ENCODE assay signal across 23 cellular contexts in genomic region chr5:164735334-164735733, GRCh38.
DNase-seq lines count a peak whose midpoint lies in the region; ATAC-seq, FAIRE-seq and TF ChIP-seq lines count a peak whose summit lies in the region.
"Had no signal": no experiment of that assay in that cellular context is flagged by ENCODE, and none has a peak within 500 bp of the region (broad histone marks: within the 10 kb centered on the region; RNA-seq: fewer than 3 reads in every experiment).

No MANE protein-coding gene starts in this region.

- no peaks in the 10 kb centered on the region for H3F3A ChIP-seq in GM23338 (replicated peaks; ENCODE audit: low read depth)

- no peak for TF ChIP-seq CTCF in A549 (IDR thresholded peaks at IDR 0.05)
- TF ChIP-seq CTCF in GM23338 (conservative IDR thresholded peaks at IDR 0.05; ENCODE audit: low read depth in 2 of 2), result no peak

- CTCF ChIA-PET in A549 (lab: Yijun Ruan, JAX), result no interaction called here

- no peak for TF ChIP-seq RAD21 in A549 (conservative IDR thresholded peaks at IDR 0.05 in 1 of 2, IDR thresholded peaks at IDR 0.05 in 1 of 2)

- no peaks in the 10 kb centered on the region; the same call in 1 of the 2 replicates for H3K36me3 ChIP-seq in GM23338 (ENCODE audit: insufficient read depth)
- H3K36me3 ChIP-seq: BLaER1 treated with 17β-estradiol and CSF1 and Interleukin-3, amounts not matched to agents 10 nM and 100 nM had no signal

- POLR2A ChIA-PET in A549 (lab: Yijun Ruan, JAX), result no interaction called here

- no peaks in the 10 kb centered on the region for H3K79me2 ChIP-seq in GM23338 (replicated peaks; ENCODE audit: insufficient read depth)

- no peaks in the 10 kb centered on the region for H4K20me1 ChIP-seq in GM23338 (replicated peaks; ENCODE audit: insufficient read depth)
- H4K20me1 ChIP-seq: BLaER1 treated with 17β-estradiol and CSF1 and Interleukin-3, amounts not matched to agents 10 nM and 100 nM had no signal

- no peak overlapping the region for H3K4me3 ChIP-seq in A549
- no peak overlapping the region for H3K4me3 ChIP-seq in GM23338
- H3K4me3 ChIP-seq: BLaER1 treated with 17β-estradiol and CSF1 and Interleukin-3, amounts not matched to agents 10 nM and 100 nM; GM12878 had no signal

- peak overlapping the region; percentile 25; the same call in 1 of the 2 replicates for H2AFZ ChIP-seq in GM23338

- no peak for TF ChIP-seq POLR2A in A549 (IDR thresholded peaks at IDR 0.05; ENCODE audit: low read length)

- H3K27me3 Mint-ChIP-seq in GM23338 (ENCODE audit: insufficient read depth, low read depth, poor library complexity), result no peaks in the 10 kb centered on the region
- H3K27me3 Mint-ChIP-seq: B cell; CD4-positive, alpha-beta T cell had no signal

- no peak for DNase-seq in A549 (ENCODE audit: low read depth in 1 of 2, low spot score in 1 of 2)
- no peak for DNase-seq in GM23338 (ENCODE audit: low spot score)
- DNase-seq in astrocyte of the hippocampus (ENCODE audit: low read depth, low spot score), result peak; percentile 2
- DNase-seq in DMS53 (lab: John Stamatoyannopoulos, UW), result no peak
- DNase-seq in NOMO-1 treated with DMSO at 0.1 percent for 48 hours (lab: John Stamatoyannopoulos, UW; ENCODE audit: unreplicated experiment), result no peak
- DNase-seq: 8988T; AML-193; Caco-2; Calu3; CD4-positive, alpha-beta T cell; CD8-positive, alpha-beta T cell; DMS79; DND-41; EL; GDM1 had no signal

- H3K4me2 ChIP-seq in A549 (no peak overlapping the region), GM23338 (no peak overlapping the region)
- H3K4me2 ChIP-seq: BLaER1 treated with 17β-estradiol and CSF1 and Interleukin-3, amounts not matched to agents 10 nM and 100 nM had no signal

- no peak overlapping the region for H3K27ac ChIP-seq in A549
- no peak overlapping the region for H3K27ac ChIP-seq in GM23338 (ENCODE audit: low read depth)
- H3K27ac ChIP-seq: BLaER1 treated with 17β-estradiol and CSF1 and Interleukin-3, amounts not matched to agents 10 nM and 100 nM; C4-2B had no signal

- no peak overlapping the region for H3K4me3 Mint-ChIP-seq in GM23338
- H3K4me3 Mint-ChIP-seq: B cell; CD4-positive, alpha-beta T cell; CD8-positive, alpha-beta T cell had no signal

- no peak overlapping the region for H3K27ac Mint-ChIP-seq in GM23338
- H3K27ac Mint-ChIP-seq: B cell; CD4-positive, alpha-beta T cell; CD8-positive, alpha-beta T cell had no signal

- H3K9me2 ChIP-seq in GM23338 (ENCODE audit: insufficient read depth), result no peaks in the 10 kb centered on the region; the same call in 1 of the 2 replicates

- H3K9me3 ChIP-seq in A549, result no peaks in the 10 kb centered on the region
- H3K9me3 ChIP-seq: BLaER1 treated with 17β-estradiol and CSF1 and Interleukin-3, amounts not matched to agents 10 nM and 100 nM had no signal

- no peaks in the 10 kb centered on the region for H3K4me1 ChIP-seq in A549
- no peaks in the 10 kb centered on the region for H3K4me1 ChIP-seq in GM23338 (ENCODE audit: insufficient read depth)
- H3K4me1 ChIP-seq: BLaER1 treated with 17β-estradiol and CSF1 and Interleukin-3, amounts not matched to agents 10 nM and 100 nM; Caco-2 had no signal

- FAIRE-seq in A549 (lab: Jason Lieb, UNC), result no peak
- FAIRE-seq: A204.1, GM12878, GM12892, GM18507 had no signal

- H3K9me3 Mint-ChIP-seq in GM23338, result no peaks in the 10 kb centered on the region; the same call in 2 of the 3 replicates

- TF ChIP-seq EP300 in A549 (IDR thresholded peaks at IDR 0.05), result no peak

- H3K36me3 Mint-ChIP-seq in GM23338 (ENCODE audit: low read depth), result no peaks in the 10 kb centered on the region
- H3K36me3 Mint-ChIP-seq: CD8-positive, alpha-beta T cell had no signal

- no peaks in the 10 kb centered on the region for H3K4me1 Mint-ChIP-seq in GM23338
- H3K4me1 Mint-ChIP-seq: B cell had no signal

- no peak for ATAC-seq in A549
- no peak for ATAC-seq in GM23338
- no peak for ATAC-seq in HG03108 (IDR thresholded peaks at IDR 0.05; ENCODE audit: unreplicated experiment)
- ATAC-seq: CD8-positive, alpha-beta T cell; GM12878 had no signal

- no peaks in the 10 kb centered on the region for H3K27me3 ChIP-seq in GM23338 (ENCODE audit: insufficient read depth)
- H3K27me3 ChIP-seq: BLaER1 treated with 17β-estradiol and CSF1 and Interleukin-3, amounts not matched to agents 10 nM and 100 nM had no signal

TF ChIP-seq in A549, 52 proteins besides CTCF, POLR2A, EP300 and RAD21:
- TF ChIP-seq KDM1A (IDR thresholded peaks at IDR 0.05; ENCODE audit: low read depth) (no peak), GATA3 (IDR thresholded peaks at IDR 0.05; ENCODE audit: borderline replicate concordance) (no peak), MAFK (IDR thresholded peaks at IDR 0.05; ENCODE audit: partially characterized antibody) (peak; percentile 50)

TF ChIP-seq in GM23338, 12 proteins besides CTCF, POLR2A, EP300 and RAD21:
- no peak for TF ChIP-seq STAT1 (IDR thresholded peaks at IDR 0.05; ENCODE audit: unreplicated experiment)
- no peak for TF ChIP-seq NANOG (IDR thresholded peaks at IDR 0.05; ENCODE audit: borderline replicate concordance)
- no peak for TF ChIP-seq ZNF331 (CRISPR knock-in tag; IDR thresholded peaks at IDR 0.05; ENCODE audit: low read depth)
- TF ChIP-seq EZH2 (IDR thresholded peaks at IDR 0.05; ENCODE audit: low read depth, unreplicated experiment), result no peak
